In the genomic region with DNA sequence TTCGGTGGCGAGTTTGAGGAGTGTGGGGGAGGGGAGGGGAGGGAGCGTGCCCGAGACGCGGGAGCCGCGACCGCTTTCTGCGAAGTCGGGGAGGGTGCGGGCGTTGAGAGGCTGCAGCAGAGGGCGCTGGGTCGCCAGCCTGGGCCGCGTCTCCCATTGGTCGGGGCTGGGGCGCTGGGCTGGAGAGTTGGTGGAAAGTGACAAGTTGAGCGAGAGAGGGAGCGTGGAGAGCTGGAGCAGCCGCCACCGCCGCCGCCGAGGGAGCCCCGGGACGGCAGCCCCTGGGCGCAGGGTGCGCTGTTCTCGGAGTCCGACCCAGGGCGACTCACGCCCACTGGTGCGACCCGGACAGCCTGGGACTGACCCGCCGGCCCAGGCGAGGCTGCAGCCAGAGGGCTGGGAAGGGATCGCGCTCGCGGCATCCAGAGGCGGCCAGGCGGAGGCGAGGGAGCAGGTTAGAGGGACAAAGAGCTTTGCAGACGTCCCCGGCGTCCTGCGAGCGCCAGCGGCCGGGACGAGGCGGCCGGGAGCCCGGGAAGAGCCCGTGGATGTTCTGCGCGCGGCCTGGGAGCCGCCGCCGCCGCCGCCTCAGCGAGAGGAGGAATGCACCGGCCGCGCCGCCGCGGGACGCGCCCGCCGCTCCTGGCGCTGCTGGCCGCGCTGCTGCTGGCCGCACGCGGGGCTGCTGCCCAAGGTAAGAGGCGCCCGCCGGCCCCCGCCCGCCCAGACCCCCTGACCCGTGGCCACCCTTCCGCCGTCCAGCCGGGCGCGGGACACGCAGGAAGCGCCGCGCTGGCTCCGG, we compare ENCODE assay signal across 8 cellular contexts. TPM values are rescaled to one million over a fixed set of nuclear protein-coding genes. Genes with fewer than 3 reads are reported as not detected.
DNase-seq lines count a peak whose midpoint lies in the region; ATAC-seq lines count a peak whose summit lies in the region.

A gene (plus strand): TSS at position 203 of the 802 bp plus-strand sequence.

- no peaks in the 10 kb centered on the region for H3K9me3 ChIP-seq in skeletal muscle tissue (ENCODE audit: control insufficient read depth in 3 of 3, low read length in 3 of 3)

- H3K27ac ChIP-seq in skeletal muscle tissue (ENCODE audit: low read depth, low read length) = peak within 1 kb of the TSS; percentile 54

- no peaks in the 10 kb centered on the region for H3K9me3 Mint-ChIP-seq in central memory CD8-positive, alpha-beta T cell

- H3K9ac ChIP-seq in skeletal muscle tissue (ENCODE audit: low read depth in 1 of 3, low read length in 3 of 3) = peak within 1 kb of the TSS; percentile 44 to 85 (median 75)

- no peaks in the 10 kb centered on the region for H3K4me1 Mint-ChIP-seq in central memory CD8-positive, alpha-beta T cell

- H3K36me3 Mint-ChIP-seq in central memory CD8-positive, alpha-beta T cell (ENCODE audit: insufficient read depth) = no peaks in the 10 kb centered on the region

- peaks cover 78% of the 10 kb centered on the region for H3K27me3 Mint-ChIP-seq in central memory CD8-positive, alpha-beta T cell

- no peak for ATAC-seq in central memory CD8-positive, alpha-beta T cell (replicated peaks; ENCODE audit: extremely low read depth, poor library complexity, severe bottlenecking)
- no peak for ATAC-seq in HG02840 (IDR thresholded peaks at IDR 0.05; ENCODE audit: low FRiP score, unreplicated experiment)

- no peaks in the 10 kb centered on the region for H3K27me3 ChIP-seq in H7 (ENCODE audit: control insufficient read depth, insufficient read depth, low read length)
- H3K27me3 ChIP-seq in skeletal muscle tissue (ENCODE audit: control insufficient read depth in 3 of 3, insufficient read depth in 3 of 3, low read length in 3 of 3) = peaks cover 0 to 7% (median 2%) of the 10 kb centered on the region in 3 donors

- H3K36me3 ChIP-seq in H7 (replicated peaks; ENCODE audit: control insufficient read depth, insufficient read depth, low read length) (no peaks in the 10 kb centered on the region), skeletal muscle tissue (ENCODE audit: control insufficient read depth in 3 of 3, insufficient read depth in 3 of 3, low read length in 3 of 3) (no peaks in the 10 kb centered on the region)

- H3K4me1 ChIP-seq in skeletal muscle tissue (ENCODE audit: control insufficient read depth in 3 of 3, insufficient read depth in 3 of 3, low read length in 3 of 3) = peaks cover 3 to 12% (median 9%) of the 10 kb centered on the region in 3 donors

- DNase-seq in DMS79 (lab: John Stamatoyannopoulos, UW) (peak; percentile 27), H7 (peak; percentile 93), NCI-H1092 (lab: John Stamatoyannopoulos, UW) (peak; percentile 47), T1000 (lab: John Stamatoyannopoulos, UW) (peak; percentile 82), inferior parietal cortex (ENCODE audit: extremely low spot score) (peak; percentile 64)
- no peak for DNase-seq in central memory CD8-positive, alpha-beta T cell (ENCODE audit: low spot score in 2 of 2)

- peak within 1 kb of the TSS; percentile 94 for H3K4me3 ChIP-seq in H7 (ENCODE audit: insufficient read depth, low read depth, low read length)
- H3K4me3 ChIP-seq in skeletal muscle tissue (ENCODE audit: low read length in 3 of 3) = peak within 1 kb of the TSS; percentile 77 to 79 (median 77)

- no peak within 1 kb of the TSS for H3K27ac Mint-ChIP-seq in central memory CD8-positive, alpha-beta T cell (ENCODE audit: low read depth)

- H3K4me3 Mint-ChIP-seq in central memory CD8-positive, alpha-beta T cell = peak within 1 kb of the TSS; percentile 27

RNA-seq across cellular contexts. Expression of the gene that starts here (rescaled TPM):
- 63.4 and 94.3 TPM in 2 replicates for total RNA-seq in H7 (2014; rRNA removed; shearing (Covaris generic))
- 7.8 TPM for total RNA-seq in skeletal muscle tissue

Comparison
In these comparisons a context has a peak if more than half of its experiments do, and no peak if none do; other contexts are left out.
1. DNase-seq: peak in DMS79 (single experiment), H7 (single experiment), NCI-H1092 (single experiment), T1000 (single experiment) and inferior parietal cortex (single experiment); none in central memory CD8-positive, alpha-beta T cell (0 of 2).